8 cellular contexts compared by ENCODE assay signal in the genomic region with DNA sequence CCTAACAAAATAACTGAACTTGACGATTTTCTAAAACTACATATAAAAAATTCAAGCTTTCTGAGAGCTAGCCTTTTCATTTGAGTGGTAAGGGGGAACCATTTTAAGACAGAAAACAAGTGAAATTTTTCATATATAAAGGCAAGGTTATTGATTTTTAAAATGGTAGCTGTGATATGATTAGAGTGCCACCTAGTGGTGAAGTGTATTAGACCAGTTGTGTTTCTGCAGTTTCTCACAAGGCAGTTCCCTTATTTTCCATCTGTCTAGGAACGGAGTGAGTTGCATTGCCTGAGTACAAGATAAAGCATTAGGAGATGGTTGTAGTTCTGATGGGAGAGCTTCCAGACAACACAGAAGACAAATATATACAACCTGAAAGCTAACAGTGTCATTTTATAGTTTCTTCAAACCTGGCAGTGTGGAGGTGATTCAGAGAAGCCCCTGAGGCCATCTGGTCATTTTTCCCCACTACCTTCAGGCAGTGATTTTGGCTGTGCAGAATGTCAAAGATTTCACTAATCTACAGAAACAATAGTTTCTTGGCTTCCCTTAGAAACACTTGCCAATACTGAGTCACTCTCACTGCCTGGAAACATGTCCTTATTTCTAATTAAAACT.
DNase-seq lines count a peak whose midpoint lies in the region; ATAC-seq and TF ChIP-seq lines count a peak whose summit lies in the region.

No MANE protein-coding gene starts in this region.

- ATAC-seq in GM19043 (IDR thresholded peaks at IDR 0.05; ENCODE audit: low read depth, unreplicated experiment), result peak; percentile 60
- ATAC-seq in HG03460 (IDR thresholded peaks at IDR 0.05; ENCODE audit: unreplicated experiment), result peak; percentile 72
- ATAC-seq in left lobe of liver, result peak; percentile 89
- no peak for ATAC-seq in activated naive CD8-positive, alpha-beta T cell treated with anti-CD3 and anti-CD28 coated beads, Interleukin-2, amount 50 U/mL, for 24 hours

- H3K27ac ChIP-seq in CD4-positive, alpha-beta memory T cell (ENCODE audit: low read depth, low read length), result no peak overlapping the region
- no peak overlapping the region for H3K27ac ChIP-seq in vagina

- no peaks in the 10 kb centered on the region for H3K36me3 Mint-ChIP-seq in CD4-positive, alpha-beta memory T cell
- H3K36me3 Mint-ChIP-seq in activated naive CD8-positive, alpha-beta T cell treated with anti-CD3 and anti-CD28 coated beads, Interleukin-2, amount 50 U/mL, for 24 hours (ENCODE audit: low read depth), result no peaks in the 10 kb centered on the region

- CTCF ChIA-PET in CD4-positive, alpha-beta memory T cell (lab: Charles Lee; ENCODE audit: partially characterized antibody), result interaction anchor here (1.0 to 1.5 kb wide), 9 partner anchors 8 to 50 kb away, joined by 3 to 5 read pairs (median 4); no protein-coding TSS in a partner anchor

- POLR2A ChIA-PET in CD4-positive, alpha-beta memory T cell (lab: Charles Lee; ENCODE audit: partially characterized antibody), result no interaction called here

- no peak overlapping the region for H3K27ac Mint-ChIP-seq in CD4-positive, alpha-beta memory T cell
- H3K27ac Mint-ChIP-seq in activated naive CD8-positive, alpha-beta T cell treated with anti-CD3 and anti-CD28 coated beads, Interleukin-2, amount 50 U/mL, for 24 hours, result no peak overlapping the region

- H3K4me3 Mint-ChIP-seq in CD4-positive, alpha-beta memory T cell, result no peak overlapping the region
- no peak overlapping the region for H3K4me3 Mint-ChIP-seq in activated naive CD8-positive, alpha-beta T cell treated with anti-CD3 and anti-CD28 coated beads, Interleukin-2, amount 50 U/mL, for 24 hours

- no peaks in the 10 kb centered on the region for H3K9me3 Mint-ChIP-seq in CD4-positive, alpha-beta memory T cell
- H3K9me3 Mint-ChIP-seq in activated naive CD8-positive, alpha-beta T cell treated with anti-CD3 and anti-CD28 coated beads, Interleukin-2, amount 50 U/mL, for 24 hours, result no peaks in the 10 kb centered on the region

- no peaks in the 10 kb centered on the region for H3K4me1 ChIP-seq in CD4-positive, alpha-beta memory T cell (ENCODE audit: insufficient read depth, low read length)
- no peaks in the 10 kb centered on the region for H3K4me1 ChIP-seq in vagina

- TF ChIP-seq CTCF in vagina (IDR thresholded peaks at IDR 0.05), result peak; percentile 31 to 65 (median 52)

- peak in 4 of 5 donors; percentile 12 to 30 (median 24) for DNase-seq in CD4-positive, alpha-beta memory T cell
- peak; percentile 44 for DNase-seq in NCI-H774 (lab: John Stamatoyannopoulos, UW)
- peak; percentile 32 for DNase-seq in brain pericyte (ENCODE audit: low read depth, low spot score)
- DNase-seq in left lobe of liver (ENCODE audit: low spot score), result no peak
- DNase-seq in vagina (ENCODE audit: extremely low spot score in 2 of 2), result no peak
- no peak for DNase-seq in activated naive CD8-positive, alpha-beta T cell treated with anti-CD3 and anti-CD28 coated beads, Interleukin-2, amount 50 U/mL, for 24 hours

- H3K9me3 ChIP-seq in CD4-positive, alpha-beta memory T cell (ENCODE audit: control insufficient read depth in 1 of 2, low read length in 2 of 2), result no peaks in the 10 kb centered on the region
- H3K9me3 ChIP-seq in vagina, result no peaks in the 10 kb centered on the region

- H3K4me1 Mint-ChIP-seq in CD4-positive, alpha-beta memory T cell, result no peaks in the 10 kb centered on the region
- H3K4me1 Mint-ChIP-seq in activated naive CD8-positive, alpha-beta T cell treated with anti-CD3 and anti-CD28 coated beads, Interleukin-2, amount 50 U/mL, for 24 hours, result no peaks in the 10 kb centered on the region

- H3K27me3 Mint-ChIP-seq in CD4-positive, alpha-beta memory T cell, result peaks cover 1 to 3% of the 10 kb centered on the region in 2 donors
- peaks cover 6% of the 10 kb centered on the region for H3K27me3 Mint-ChIP-seq in activated naive CD8-positive, alpha-beta T cell treated with anti-CD3 and anti-CD28 coated beads, Interleukin-2, amount 50 U/mL, for 24 hours

- no peaks in the 10 kb centered on the region for H3K27me3 ChIP-seq in CD4-positive, alpha-beta memory T cell (ENCODE audit: insufficient read depth, low read length)
- no peaks in the 10 kb centered on the region for H3K27me3 ChIP-seq in vagina

- no peaks in the 10 kb centered on the region for H3K36me3 ChIP-seq in CD4-positive, alpha-beta memory T cell (ENCODE audit: insufficient read depth, low read length)
- no peaks in the 10 kb centered on the region for H3K36me3 ChIP-seq in vagina

- H3K4me3 ChIP-seq in CD4-positive, alpha-beta memory T cell (ENCODE audit: low read length in 2 of 2), result no peak overlapping the region
- no peak overlapping the region for H3K4me3 ChIP-seq in vagina

- intact Hi-C loops in CD4-positive, alpha-beta memory T cell (cut with micrococcal nuclease), result no loop called here
- intact Hi-C loops in vagina (cut with DNase I), result no loop called here

- no peak for TF ChIP-seq POLR2A in vagina (IDR thresholded peaks at IDR 0.05)

Comparison
In these comparisons a context has a peak if more than half of its experiments do, and no peak if none do; other contexts are left out.
1. DNase-seq: peak in CD4-positive, alpha-beta memory T cell (4 of 5), NCI-H774 (single experiment) and brain pericyte (single experiment); none in left lobe of liver (single experiment), vagina (0 of 2) and activated naive CD8-positive, alpha-beta T cell treated with anti-CD3 and anti-CD28 coated beads, Interleukin-2, amount 50 U/mL, for 24 hours (single experiment).